29 cellular contexts compared by ENCODE assay signal in genomic region chr1:218575856-218576255, GRCh38.
"Had no signal": no experiment of that assay in that cellular context is flagged by ENCODE, and none has a peak within 500 bp of the region (broad histone marks: within the 10 kb centered on the region; RNA-seq: fewer than 3 reads in every experiment).

No MANE protein-coding gene starts in this region.

- H3K36me3 ChIP-seq: neural progenitor cell, ovary, right lobe of liver, sigmoid colon, suprapubic skin, tibial artery, transverse colon, upper lobe of right lung, uterus had no signal

- H3K4me1 Mint-ChIP-seq: natural killer cell; stimulated activated memory B cell treated with anti-CD40 and anti-IgM and Interleukin-4, amounts not matched to agents 10 μg/mL and 1 μg/mL and 100 μg/mL, for 72 hours; stimulated activated naive CD8-positive, alpha-beta T cell treated with anti-CD3 and anti-CD28 coated beads, Interleukin-15, amount 100 ng/mL, for 72 hours had no signal

- H2AFZ ChIP-seq: neural progenitor cell, parathyroid adenoma had no signal

- H3K27ac ChIP-seq: neural progenitor cell, ovary, parathyroid adenoma, psoas muscle, right lobe of liver, sigmoid colon, suprapubic skin, testis, tibial artery, transverse colon, upper lobe of right lung, uterus had no signal

- H3K4me2 ChIP-seq: neural progenitor cell had no signal

- H3K4me3 ChIP-seq: neural progenitor cell, ovary, psoas muscle, right lobe of liver, sigmoid colon, suprapubic skin, testis, tibial artery, transverse colon, upper lobe of right lung, uterus had no signal

- H3K9me3 Mint-ChIP-seq: stimulated activated naive CD8-positive, alpha-beta T cell treated with anti-CD3 and anti-CD28 coated beads, Interleukin-15, amount 100 ng/mL, for 72 hours had no signal

- H3K36me3 Mint-ChIP-seq: natural killer cell; neural progenitor cell; stimulated activated memory B cell treated with anti-CD40 and anti-IgM and Interleukin-4, amounts not matched to agents 10 μg/mL and 1 μg/mL and 100 μg/mL, for 72 hours; type B pancreatic cell had no signal

- DNase-seq: natural killer cell; occipital lobe; ovary; posterior cingulate gyrus; psoas muscle; right cardiac atrium; right lobe of liver; sigmoid colon; small intestine; stimulated activated CD4-positive, alpha-beta T cell treated with anti-CD3 and anti-CD28 coated beads, Interleukin-1b, Interleukin-23, amount 100 ng/mL, for 48 hours; stimulated activated CD4-positive, alpha-beta T cell treated with anti-CD3 and anti-CD28 coated beads, Interleukin-4, amount 100 ng/mL, for 1 hour; stimulated activated CD4-positive, alpha-beta T cell treated with anti-CD3 and anti-CD28 coated beads, Interleukin-4, amount 100 ng/mL, for 4 hours; stimulated activated CD8-positive, alpha-beta memory T cell treated with anti-CD3 and anti-CD28 coated beads, Interleukin-4, amount 100 ng/mL, for 48 hours; stimulated activated naive CD4-positive, alpha-beta T cell; stimulated activated naive CD8-positive, alpha-beta T cell treated with anti-CD3 and anti-CD28 coated beads, Interleukin-15, amount 100 ng/mL, for 72 hours; stimulated activated naive CD8-positive, alpha-beta T cell treated with anti-CD3 and anti-CD28 coated beads, Interleukin-15, Interleukin-2, amounts not matched to agents 100 U/mL and 50 U/mL, for 24 hours; substantia nigra; testis; tibial artery; transverse colon; upper lobe of right lung; uterus had no signal

- ATAC-seq: natural killer cell; psoas muscle; right cardiac atrium; right lobe of liver; stimulated activated memory B cell treated with anti-CD40 and anti-IgM and Interleukin-4, amounts not matched to agents 10 μg/mL and 1 μg/mL and 100 μg/mL, for 72 hours; stimulated activated naive CD8-positive, alpha-beta T cell treated with anti-CD3 and anti-CD28 coated beads, Interleukin-15, amount 100 ng/mL, for 72 hours; stimulated activated naive CD8-positive, alpha-beta T cell treated with anti-CD3 and anti-CD28 coated beads, Interleukin-15, Interleukin-2, amounts not matched to agents 100 U/mL and 50 U/mL, for 24 hours; upper lobe of right lung had no signal

- H3K4me3 Mint-ChIP-seq: natural killer cell; nephron; neural progenitor cell; stimulated activated memory B cell treated with anti-CD40 and anti-IgM and Interleukin-4, amounts not matched to agents 10 μg/mL and 1 μg/mL and 100 μg/mL, for 72 hours; stimulated activated naive CD8-positive, alpha-beta T cell treated with anti-CD3 and anti-CD28 coated beads, Interleukin-15, amount 100 ng/mL, for 72 hours; type B pancreatic cell had no signal

- H3K79me2 ChIP-seq: parathyroid adenoma had no signal

- H3K4me1 ChIP-seq: parathyroid adenoma, psoas muscle, right lobe of liver, sigmoid colon, suprapubic skin, testis, tibial artery, transverse colon, upper lobe of right lung, uterus had no signal

- H3K9me3 ChIP-seq: ovary, psoas muscle, right lobe of liver, sigmoid colon, suprapubic skin, testis, tibial artery, transverse colon, upper lobe of right lung, uterus had no signal

- H3K27me3 Mint-ChIP-seq: progenitor cell of endocrine pancreas; stimulated activated memory B cell treated with anti-CD40 and anti-IgM and Interleukin-4, amounts not matched to agents 10 μg/mL and 1 μg/mL and 100 μg/mL, for 72 hours; stimulated activated naive CD8-positive, alpha-beta T cell treated with anti-CD3 and anti-CD28 coated beads, Interleukin-15, amount 100 ng/mL, for 72 hours; type B pancreatic cell had no signal

- H3K9ac ChIP-seq: neural progenitor cell, parathyroid adenoma had no signal

- H3K27ac Mint-ChIP-seq: natural killer cell; nephron; neural progenitor cell; progenitor cell of endocrine pancreas; stimulated activated memory B cell treated with anti-CD40 and anti-IgM and Interleukin-4, amounts not matched to agents 10 μg/mL and 1 μg/mL and 100 μg/mL, for 72 hours; stimulated activated naive CD8-positive, alpha-beta T cell treated with anti-CD3 and anti-CD28 coated beads, Interleukin-15, amount 100 ng/mL, for 72 hours; type B pancreatic cell had no signal

- H3K27me3 ChIP-seq: neural progenitor cell, ovary, right lobe of liver, sigmoid colon, suprapubic skin, testis, tibial artery, transverse colon, upper lobe of right lung, uterus had no signal

- FAIRE-seq: small intestine had no signal
